In the genomic region with DNA sequence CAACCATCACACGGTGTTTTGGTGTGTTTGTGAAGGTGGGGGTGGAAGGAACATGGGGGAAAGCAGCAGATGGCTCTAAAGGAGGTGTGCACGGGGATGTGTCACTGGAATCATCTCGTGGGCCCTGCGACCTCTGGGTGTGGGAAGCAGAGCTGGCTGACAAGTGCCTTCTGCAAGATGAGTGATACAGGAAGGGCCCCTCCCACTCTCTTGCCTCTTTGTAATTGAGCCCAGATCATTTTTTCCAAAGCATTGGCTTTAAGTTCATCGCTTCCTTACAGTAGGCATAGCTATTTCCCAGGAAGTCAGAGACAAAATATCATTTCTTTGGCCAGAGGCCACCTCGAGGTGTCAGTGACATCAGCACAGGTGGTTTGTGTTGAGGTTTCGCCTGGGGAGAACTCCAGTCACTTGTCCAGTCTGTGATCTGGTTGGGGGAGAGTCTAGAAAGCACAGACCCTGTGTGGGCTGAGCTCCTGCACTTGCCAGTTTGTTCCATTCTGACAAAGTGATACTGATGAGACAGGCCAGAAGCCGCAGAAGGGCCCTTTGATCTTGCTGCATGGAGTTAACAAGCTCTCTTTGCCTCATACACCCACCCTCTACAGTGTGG, we compare ENCODE assay signal across 1 cellular context.
A peak's percentile ranks its signal among the peaks of the same experiment; 100 is the strongest.
TF ChIP-seq lines count a peak whose summit lies in the region.

No MANE protein-coding gene starts in this region.

TF ChIP-seq in GM12878, 131 proteins besides CTCF, POLR2A, EP300 and RAD21:
- TF ChIP-seq YY1 (IDR thresholded peaks at IDR 0.05; ENCODE audit: low read depth, low read length) (no peak), TCF7 (IDR thresholded peaks at IDR 0.05; ENCODE audit: borderline replicate concordance) (peak; percentile 61; the same call in 1 of the 2 replicates), NR2C1 (IDR thresholded peaks at IDR 0.05) (no peak), CREM (IDR thresholded peaks at IDR 0.05; ENCODE audit: low read depth) (no peak), RUNX3 (IDR thresholded peaks at IDR 0.05; ENCODE audit: low read length) (peak; percentile 62), IKZF1 (conservative IDR thresholded peaks at IDR 0.05) (peak; percentile 36; the same call in 1 of the 2 replicates), POLR2AphosphoS2 (IDR thresholded peaks at IDR 0.05; ENCODE audit: low read depth, low read length) (no peak)
- TF ChIP-seq, protein P1, sequence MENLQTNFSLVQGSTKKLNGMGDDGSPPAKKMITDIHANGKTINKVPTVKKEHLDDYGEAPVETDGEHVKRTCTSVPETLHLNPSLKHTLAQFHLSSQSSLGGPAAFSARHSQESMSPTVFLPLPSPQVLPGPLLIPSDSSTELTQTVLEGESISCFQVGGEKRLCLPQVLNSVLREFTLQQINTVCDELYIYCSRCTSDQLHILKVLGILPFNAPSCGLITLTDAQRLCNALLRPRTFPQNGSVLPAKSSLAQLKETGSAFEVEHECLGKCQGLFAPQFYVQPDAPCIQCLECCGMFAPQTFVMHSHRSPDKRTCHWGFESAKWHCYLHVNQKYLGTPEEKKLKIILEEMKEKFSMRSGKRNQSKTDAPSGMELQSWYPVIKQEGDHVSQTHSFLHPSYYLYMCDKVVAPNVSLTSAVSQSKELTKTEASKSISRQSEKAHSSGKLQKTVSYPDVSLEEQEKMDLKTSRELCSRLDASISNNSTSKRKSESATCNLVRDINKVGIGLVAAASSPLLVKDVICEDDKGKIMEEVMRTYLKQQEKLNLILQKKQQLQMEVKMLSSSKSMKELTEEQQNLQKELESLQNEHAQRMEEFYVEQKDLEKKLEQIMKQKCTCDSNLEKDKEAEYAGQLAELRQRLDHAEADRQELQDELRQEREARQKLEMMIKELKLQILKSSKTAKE (IDR thresholded peaks at IDR 0.05; ENCODE audit: low read depth, poor library complexity, severe bottlenecking): no peak
TF ChIP-seq in GM12878: peak in this region for 3.
